Comparison of ENCODE assay signal across 8 cellular contexts in the genomic region with DNA sequence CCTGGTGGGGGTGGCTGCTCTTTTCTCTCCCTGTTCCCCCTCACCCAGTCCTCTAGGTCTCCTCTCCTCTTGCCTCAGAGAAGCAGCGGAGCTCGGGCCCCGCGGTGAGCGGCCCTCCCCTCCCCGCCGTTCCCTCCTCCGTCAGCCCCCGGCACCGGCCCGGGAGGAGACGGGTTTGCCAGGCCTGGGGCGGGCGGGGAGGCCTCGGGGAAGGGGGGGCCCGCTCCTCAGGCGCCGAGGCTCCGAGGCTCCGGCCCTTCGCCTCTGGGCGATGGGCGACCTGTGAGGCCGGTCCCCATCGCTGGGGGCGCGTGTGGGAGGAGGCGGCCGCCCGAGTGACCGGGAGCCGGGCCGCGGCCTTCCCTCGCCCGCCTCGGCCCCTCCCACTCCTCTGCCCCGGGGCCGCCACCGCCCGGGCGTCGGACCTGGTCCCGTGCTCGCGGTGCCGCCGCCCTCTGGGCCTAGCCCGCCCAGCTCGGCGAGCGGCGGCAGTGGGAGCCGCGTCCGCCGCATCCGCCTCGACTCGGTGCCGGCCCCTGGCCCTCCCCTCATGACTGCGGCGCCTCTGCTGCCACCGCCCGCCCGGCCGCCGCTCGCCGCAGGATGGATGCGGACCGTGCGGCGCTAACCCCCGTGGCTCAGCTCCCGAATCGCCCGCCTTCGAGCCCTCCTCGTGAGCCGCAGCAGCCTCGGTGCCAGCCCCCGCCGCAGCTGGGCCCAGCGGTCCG. TPM values are rescaled to one million over a fixed set of nuclear protein-coding genes. Genes with fewer than 3 reads are reported as not detected.
DNase-seq lines count a peak whose midpoint lies in the region; ATAC-seq, FAIRE-seq and TF ChIP-seq lines count a peak whose summit lies in the region.

No MANE protein-coding gene starts in this region.

- dilution Hi-C loops in keratinocyte (cut with MboI; ENCODE audit: extremely low pct_ligation_motif_present, low sequenced_read_pairs): no loop called here

- TF ChIP-seq CTCF in bronchial epithelial cell (IDR thresholded peaks at IDR 0.05; ENCODE audit: insufficient read depth, low read length, severe bottlenecking) (no peak), keratinocyte (optimal IDR thresholded peaks at IDR 0.05 in 1 of 3, IDR thresholded peaks at IDR 0.05 in 1 of 3, conservative IDR thresholded peaks at IDR 0.05 in 1 of 3; ENCODE audit: extremely low read depth in 1 of 3, insufficient read depth in 2 of 3, low read length in 3 of 3) (no peak)

- peaks cover 40% of the 10 kb centered on the region for H3K4me1 ChIP-seq in CD4-positive, CD25-positive, alpha-beta regulatory T cell (ENCODE audit: control insufficient read depth, insufficient read depth, low read length, poor library complexity, severe bottlenecking)
- peaks cover 32% of the 10 kb centered on the region for H3K4me1 ChIP-seq in keratinocyte (ENCODE audit: control insufficient read depth, extremely low read depth, insufficient read depth, low read length)

- peaks cover 51% of the 10 kb centered on the region for H3K79me2 ChIP-seq in keratinocyte (ENCODE audit: control insufficient read depth, insufficient read depth, low read length)

- no peaks in the 10 kb centered on the region for H3K9me1 ChIP-seq in keratinocyte (ENCODE audit: control insufficient read depth, extremely low read depth, insufficient read depth, low read length)

- peak; percentile 43 to 64 (median 59) for DNase-seq in CD4-positive, CD25-positive, alpha-beta regulatory T cell
- peak; percentile 18 to 50 for DNase-seq in SW 1271 (lab: John Stamatoyannopoulos, UW)
- no peak for DNase-seq in bronchial epithelial cell (ENCODE audit: low read depth)
- no peak for DNase-seq in keratinocyte (ENCODE audit: low read depth, low spot score)
- DNase-seq in stimulated activated CD4-positive, alpha-beta T cell treated with anti-CD3 and anti-CD28 coated beads, Interleukin-4, amount 100 ng/mL, for 48 hours (ENCODE audit: low read depth in 2 of 2): peak; percentile 14 to 15
- no peak for DNase-seq in NCI-H1048 (lab: John Stamatoyannopoulos, UW)

- no peaks in the 10 kb centered on the region for H3K27me3 ChIP-seq in CD4-positive, CD25-positive, alpha-beta regulatory T cell (ENCODE audit: control insufficient read depth, insufficient read depth, low read length)
- H3K27me3 ChIP-seq in bronchial epithelial cell (ENCODE audit: control insufficient read depth, insufficient read depth, low read length): no peaks in the 10 kb centered on the region
- no peaks in the 10 kb centered on the region for H3K27me3 ChIP-seq in keratinocyte (ENCODE audit: control insufficient read depth, extremely low read depth, insufficient read depth, low read length)

- peak overlapping the region; percentile 95 for H3K4me2 ChIP-seq in keratinocyte (ENCODE audit: control insufficient read depth, extremely low read depth, insufficient read depth, low read depth, low read length)

- H3K4me3 Mint-ChIP-seq in CD4-positive, CD25-positive, alpha-beta regulatory T cell: peak overlapping the region; percentile 96 to 99 (median 97)

- FAIRE-seq in bronchial epithelial cell (lab: Jason Lieb, UNC) (no peak), keratinocyte (lab: Jason Lieb, UNC) (no peak)

- no peaks in the 10 kb centered on the region for H3K9me3 Mint-ChIP-seq in CD4-positive, CD25-positive, alpha-beta regulatory T cell

- peak overlapping the region; percentile 86 for H3K9ac ChIP-seq in keratinocyte (ENCODE audit: control insufficient read depth, extremely low read depth, insufficient read depth, low read length)

- no peaks in the 10 kb centered on the region for H3K9me3 ChIP-seq in CD4-positive, CD25-positive, alpha-beta regulatory T cell (ENCODE audit: control insufficient read depth in 2 of 2, low read length in 2 of 2)
- no peaks in the 10 kb centered on the region for H3K9me3 ChIP-seq in keratinocyte (ENCODE audit: control insufficient read depth, low read depth, low read length)

- H3K27ac ChIP-seq in CD4-positive, CD25-positive, alpha-beta regulatory T cell (ENCODE audit: insufficient read depth, low read length, poor library complexity, severe bottlenecking): peak overlapping the region; percentile 95
- peak overlapping the region; percentile 56 for H3K27ac ChIP-seq in keratinocyte (ENCODE audit: control insufficient read depth, insufficient read depth, low read length)

- no peaks in the 10 kb centered on the region for H3K36me3 ChIP-seq in CD4-positive, CD25-positive, alpha-beta regulatory T cell (ENCODE audit: control insufficient read depth, insufficient read depth, low read length)
- H3K36me3 ChIP-seq in bronchial epithelial cell (ENCODE audit: control insufficient read depth, insufficient read depth, low read length): no peaks in the 10 kb centered on the region
- H3K36me3 ChIP-seq in keratinocyte (ENCODE audit: control insufficient read depth in 2 of 2, extremely low read depth in 1 of 2, insufficient read depth in 2 of 2, low read length in 2 of 2): no peaks in the 10 kb centered on the region

- peaks cover 14 to 35% (median 18%) of the 10 kb centered on the region in 4 donors for H3K4me1 Mint-ChIP-seq in CD4-positive, CD25-positive, alpha-beta regulatory T cell

- peaks cover 28% of the 10 kb centered on the region for H4K20me1 ChIP-seq in keratinocyte (ENCODE audit: control insufficient read depth, extremely low read depth, insufficient read depth, low read length)

- peak; percentile 10 to 13 for ATAC-seq in CD4-positive, CD25-positive, alpha-beta regulatory T cell (ENCODE audit: low read depth in 2 of 2)
- ATAC-seq in GM19025 (IDR thresholded peaks at IDR 0.05; ENCODE audit: low read depth, unreplicated experiment): peak; percentile 24
- peak; percentile 27 for ATAC-seq in HG03175 (IDR thresholded peaks at IDR 0.05; ENCODE audit: unreplicated experiment)

- peak overlapping the region; percentile 71 for H2AFZ ChIP-seq in keratinocyte (ENCODE audit: control insufficient read depth, low read length)

- no peak overlapping the region for H3K27ac Mint-ChIP-seq in CD4-positive, CD25-positive, alpha-beta regulatory T cell

- H3K4me3 ChIP-seq in CD4-positive, CD25-positive, alpha-beta regulatory T cell (ENCODE audit: low read depth, low read length): peak overlapping the region; percentile 55
- H3K4me3 ChIP-seq in bronchial epithelial cell (ENCODE audit: low read depth, low read length) (peak overlapping the region; percentile 85), keratinocyte (ENCODE audit: control insufficient read depth in 2 of 3, extremely low read depth in 1 of 3, insufficient read depth in 2 of 3, low read depth in 1 of 3, low read length in 3 of 3) (peak overlapping the region; percentile 68 to 91 (median 78))

- no peaks in the 10 kb centered on the region for H3K36me3 Mint-ChIP-seq in CD4-positive, CD25-positive, alpha-beta regulatory T cell

- no peaks in the 10 kb centered on the region for H3K27me3 Mint-ChIP-seq in CD4-positive, CD25-positive, alpha-beta regulatory T cell

RNA-seq across cellular contexts. Expression of a gene that starts 0.5 kb away (rescaled TPM):
- 360 TPM for total RNA-seq in CD4-positive, CD25-positive, alpha-beta regulatory T cell
- polyA plus RNA-seq in CD4-positive, CD25-positive, alpha-beta regulatory T cell: 10 to 100 TPM; 22.1 to 34.6 (median 28.1) TPM
- total RNA-seq in bronchial epithelial cell: 57.7 and 101 TPM in 2 replicates
- 72.3 to 127 TPM (median 73.9 TPM) in 3 replicates for polyA plus RNA-seq in keratinocyte
- 360 TPM for polyA plus RNA-seq in keratinocyte (2011; ENCODE audit: low read depth)
- 92.3 and 106 TPM in 2 replicates for polyA plus RNA-seq in keratinocyte (2011; cell fraction: cytosol; rRNA removed)
- polyA plus RNA-seq in keratinocyte (2011; cell fraction: nucleus; rRNA removed): 202 and 258 TPM in 2 replicates
- 79.1 and 106 TPM in 2 replicates for polyA plus RNA-seq in keratinocyte (2012; ENCODE audit: low replicate concordance)
- polyA minus RNA-seq in keratinocyte: 289 to 460 TPM (median 360 TPM) in 3 replicates
- polyA minus RNA-seq in keratinocyte (2011; cell fraction: cytosol; rRNA and poly(A)+ RNA removed): 279 TPM
- 384 and 783 TPM in 2 replicates for polyA minus RNA-seq in keratinocyte (2011; cell fraction: nucleus; rRNA and poly(A)+ RNA removed)

Comparison
In these comparisons a context has a peak if more than half of its experiments do, and no peak if none do; other contexts are left out.
1. DNase-seq: peak in CD4-positive, CD25-positive, alpha-beta regulatory T cell (3 of 3), SW 1271 (2 of 2) and stimulated activated CD4-positive, alpha-beta T cell treated with anti-CD3 and anti-CD28 coated beads, Interleukin-4, amount 100 ng/mL, for 48 hours (2 of 2); none in bronchial epithelial cell (single experiment), keratinocyte (single experiment) and NCI-H1048 (single experiment).
2. Peak in every context shown above with its lines, with median percentiles within 50 percentile points of each other: ATAC-seq and H3K4me3 ChIP-seq.